In genomic region chr21:36603221-36603620, GRCh38 we compare ENCODE assay signal across 19 cellular contexts.
A peak's percentile ranks its signal among the peaks of the same experiment; 100 is the strongest.
DNase-seq lines count a peak whose midpoint lies in the region; ATAC-seq lines count a peak whose summit lies in the region.
"Had no signal": no experiment of that assay in that cellular context is flagged by ENCODE, and none has a peak within 500 bp of the region (broad histone marks: within the 10 kb centered on the region; RNA-seq: fewer than 3 reads in every experiment).

No MANE protein-coding gene starts in this region.

- no peaks in the 10 kb centered on the region for H3K27me3 Mint-ChIP-seq in activated CD4-positive, alpha-beta T cell treated with anti-CD3 and anti-CD28 coated beads for 36 hours
- no peaks in the 10 kb centered on the region for H3K27me3 Mint-ChIP-seq in stimulated activated naive CD8-positive, alpha-beta T cell treated with anti-CD3 and anti-CD28 coated beads, Interleukin-15, amount 100 ng/mL, for 72 hours
- no peaks in the 10 kb centered on the region for H3K27me3 Mint-ChIP-seq in activated naive CD8-positive, alpha-beta T cell

- intact Hi-C loops in activated CD4-positive, alpha-beta T cell treated with anti-CD3 and anti-CD28 coated beads for 36 hours (cut with DNase I, micrococcal nuclease): no loop called here

- POLR2A ChIA-PET in activated CD4-positive, alpha-beta T cell treated with anti-CD3 and anti-CD28 coated beads for 36 hours (lab: Charles Lee): interaction anchor here (0.7 kb wide), 1 partner anchor 204 kb away, joined by 3 read pairs; no protein-coding TSS in a partner anchor

- H3K4me3 Mint-ChIP-seq in activated CD4-positive, alpha-beta T cell treated with anti-CD3 and anti-CD28 coated beads for 36 hours: no peak overlapping the region
- H3K4me3 Mint-ChIP-seq in stimulated activated naive CD8-positive, alpha-beta T cell treated with anti-CD3 and anti-CD28 coated beads, Interleukin-15, amount 100 ng/mL, for 72 hours: peak overlapping the region; percentile 24 to 34
- H3K4me3 Mint-ChIP-seq in activated naive CD8-positive, alpha-beta T cell: peak overlapping the region; percentile 64
- H3K4me3 Mint-ChIP-seq: B cell had no signal

- CTCF ChIA-PET in activated CD4-positive, alpha-beta T cell treated with anti-CD3 and anti-CD28 coated beads for 36 hours (lab: Charles Lee): interaction anchor here (1.2 kb wide), 1 partner anchor 18 kb away, joined by 3 read pairs; no protein-coding TSS in a partner anchor

- peak overlapping the region; percentile 45 for H3K27ac Mint-ChIP-seq in activated CD4-positive, alpha-beta T cell treated with anti-CD3 and anti-CD28 coated beads for 36 hours
- peak overlapping the region; percentile 74 to 93 for H3K27ac Mint-ChIP-seq in stimulated activated naive CD8-positive, alpha-beta T cell treated with anti-CD3 and anti-CD28 coated beads, Interleukin-15, amount 100 ng/mL, for 72 hours
- peak overlapping the region; percentile 88 for H3K27ac Mint-ChIP-seq in activated naive CD8-positive, alpha-beta T cell
- H3K27ac Mint-ChIP-seq: B cell had no signal

- peak; percentile 36 for ATAC-seq in activated CD4-positive, alpha-beta T cell treated with anti-CD3 and anti-CD28 coated beads for 36 hours
- ATAC-seq in stimulated activated naive CD8-positive, alpha-beta T cell treated with anti-CD3 and anti-CD28 coated beads, Interleukin-15, amount 100 ng/mL, for 72 hours: peak; percentile 37
- ATAC-seq in stimulated activated naive CD8-positive, alpha-beta T cell treated with anti-CD3 and anti-CD28 coated beads, Interleukin-15, Interleukin-2, amounts not matched to agents 100 U/mL and 50 U/mL, for 24 hours: no peak

- H3K4me1 Mint-ChIP-seq in activated CD4-positive, alpha-beta T cell treated with anti-CD3 and anti-CD28 coated beads for 36 hours: peaks cover 15% of the 10 kb centered on the region
- H3K4me1 Mint-ChIP-seq in stimulated activated naive CD8-positive, alpha-beta T cell treated with anti-CD3 and anti-CD28 coated beads, Interleukin-15, amount 100 ng/mL, for 72 hours: peaks cover 24% of the 10 kb centered on the region
- peaks cover 20% of the 10 kb centered on the region for H3K4me1 Mint-ChIP-seq in activated naive CD8-positive, alpha-beta T cell (ENCODE audit: low read depth)
- H3K4me1 Mint-ChIP-seq: B cell had no signal

- DNase-seq in activated CD4-positive, alpha-beta T cell treated with anti-CD3 and anti-CD28 coated beads for 36 hours: peak; percentile 8
- DNase-seq in activated CD4-positive, alpha-beta T cell treated with anti-CD3 and anti-CD28 coated beads, Interleukin-2, amount 50 U/mL, for 1 hour: no peak
- no peak for DNase-seq in stimulated activated naive CD8-positive, alpha-beta T cell treated with anti-CD3 and anti-CD28 coated beads, Interleukin-15, amount 100 ng/mL, for 72 hours
- no peak for DNase-seq in stimulated activated naive CD8-positive, alpha-beta T cell treated with anti-CD3 and anti-CD28 coated beads, Interleukin-15, Interleukin-2, amounts not matched to agents 100 U/mL and 50 U/mL, for 24 hours
- DNase-seq in DMS114 treated with DMSO at 0.1 percent for 48 hours (lab: John Stamatoyannopoulos, UW; ENCODE audit: unreplicated experiment) (no peak), 8988T (no peak), mesenteric fat pad (ENCODE audit: low spot score) (no peak)
- DNase-seq: Calu3, DMS53, GM23248, HCEC 1CT, NCI-H1417, NCI-H187, NCI-H2107, NCI-H510A, NCI-H82, OCI-M1 had no signal

- no peaks in the 10 kb centered on the region for H3K36me3 Mint-ChIP-seq in activated CD4-positive, alpha-beta T cell treated with anti-CD3 and anti-CD28 coated beads for 36 hours (ENCODE audit: low read depth)
- H3K36me3 Mint-ChIP-seq in activated naive CD8-positive, alpha-beta T cell: no peaks in the 10 kb centered on the region

- H3K9me3 Mint-ChIP-seq in activated CD4-positive, alpha-beta T cell treated with anti-CD3 and anti-CD28 coated beads for 36 hours (ENCODE audit: low read depth): no peaks in the 10 kb centered on the region
- H3K9me3 Mint-ChIP-seq in stimulated activated naive CD8-positive, alpha-beta T cell treated with anti-CD3 and anti-CD28 coated beads, Interleukin-15, amount 100 ng/mL, for 72 hours: peaks cover 0 to 9% of the 10 kb centered on the region in 2 donors
- H3K9me3 Mint-ChIP-seq in activated naive CD8-positive, alpha-beta T cell (ENCODE audit: low read depth): no peaks in the 10 kb centered on the region
